ENCODE assay signal across 11 cellular contexts in genomic region chr6:15268130-15268908, GRCh38. TPM values are rescaled to one million over a fixed set of nuclear protein-coding genes. Genes with fewer than 3 reads are reported as not detected.
DNase-seq lines count a peak whose midpoint lies in the region; ATAC-seq and TF ChIP-seq lines count a peak whose summit lies in the region.
"Had no signal": no experiment of that assay in that cellular context is flagged by ENCODE, and none has a peak within 500 bp of the region (broad histone marks: within the 10 kb centered on the region; RNA-seq: fewer than 3 reads in every experiment).

No MANE protein-coding gene starts in this region.

- H3K27ac Mint-ChIP-seq in activated T-helper 1 cell treated with anti-CD3 and anti-CD28 coated beads, Interleukin-12 subunit alpha, Interleukin-12 subunit beta, Interleukin-2, Interleukin-4 antibody, amounts not matched to agents 30 ng/mL and 10 ng/mL and 1 ng/mL, durations not matched to agents 14 hours and 24 hours and 36 hours: peak overlapping the region; percentile 40

- H3K9ac ChIP-seq in BLaER1: peak overlapping the region; percentile 71

- H3K27me3 Mint-ChIP-seq in activated T-helper 1 cell treated with anti-CD3 and anti-CD28 coated beads, Interleukin-12 subunit alpha, Interleukin-12 subunit beta, Interleukin-2, Interleukin-4 antibody, amounts not matched to agents 30 ng/mL and 10 ng/mL and 1 ng/mL, durations not matched to agents 14 hours and 24 hours and 36 hours (ENCODE audit: insufficient read depth): no peaks in the 10 kb centered on the region

- H3K36me3 ChIP-seq in BLaER1 (peaks cover 2% of the 10 kb centered on the region; the same call in 1 of the 2 replicates), neutrophil (no peaks in the 10 kb centered on the region)

- H3K4me2 ChIP-seq in BLaER1: peak overlapping the region; percentile 92

- DNase-seq in activated T-helper 1 cell treated with anti-CD3 and anti-CD28 coated beads, Interleukin-12 subunit alpha, Interleukin-12 subunit beta, Interleukin-2, Interleukin-4 antibody, amounts not matched to agents 30 ng/mL and 10 ng/mL and 1 ng/mL, durations not matched to agents 14 hours and 24 hours and 36 hours (ENCODE audit: low spot score): no peak
- DNase-seq in left ventricle myocardium superior (no peak), OCI-M2 (lab: John Stamatoyannopoulos, UW; ENCODE audit: unreplicated experiment) (no peak), foreskin keratinocyte (no peak), GDM1 (lab: John Stamatoyannopoulos, UW) (no peak)
- DNase-seq in activated CD4-positive, alpha-beta T cell treated with anti-CD3 and anti-CD28 coated beads for 48 hours: no peak
- DNase-seq: activated CD4-positive, alpha-beta T cell treated with anti-CD3 and anti-CD28 coated beads, Interleukin-2, amount 50 U/mL, for 1 hour; body of pancreas; NCI-H1417 treated with DMSO at 0.1 percent for 48 hours had no signal

- H3K27ac ChIP-seq in BLaER1: peak overlapping the region; percentile 82
- H3K27ac ChIP-seq in neutrophil: peak overlapping the region; percentile 84
- no peak overlapping the region for H3K27ac ChIP-seq in foreskin keratinocyte

- peaks cover 88% of the 10 kb centered on the region for H3K4me1 Mint-ChIP-seq in activated T-helper 1 cell treated with anti-CD3 and anti-CD28 coated beads, Interleukin-12 subunit alpha, Interleukin-12 subunit beta, Interleukin-2, Interleukin-4 antibody, amounts not matched to agents 30 ng/mL and 10 ng/mL and 1 ng/mL, durations not matched to agents 14 hours and 24 hours and 36 hours (ENCODE audit: low read depth)

- H3K27me3 ChIP-seq in BLaER1 (no peaks in the 10 kb centered on the region), neutrophil (no peaks in the 10 kb centered on the region), foreskin keratinocyte (no peaks in the 10 kb centered on the region)
- H3K27me3 ChIP-seq: body of pancreas had no signal

- no peak for TF ChIP-seq CTCF in neutrophil (IDR thresholded peaks at IDR 0.05)
- no peak for TF ChIP-seq CTCF in foreskin keratinocyte (conservative IDR thresholded peaks at IDR 0.05)

- peaks cover 91% of the 10 kb centered on the region for H3K4me1 ChIP-seq in BLaER1
- H3K4me1 ChIP-seq in neutrophil (ENCODE audit: control insufficient read depth in 1 of 2, insufficient read depth in 1 of 2, low read depth in 1 of 2, low read length in 1 of 2): peaks cover 54 to 61% of the 10 kb centered on the region in 2 experiments
- no peaks in the 10 kb centered on the region for H3K4me1 ChIP-seq in foreskin keratinocyte

- H3K9me3 ChIP-seq in BLaER1: no peaks in the 10 kb centered on the region
- H3K9me3 ChIP-seq in neutrophil: no peaks in the 10 kb centered on the region
- H3K9me3 ChIP-seq: body of pancreas had no signal

- peak; percentile 25 for ATAC-seq in left ventricle myocardium superior
- no peak for ATAC-seq in foreskin keratinocyte
- ATAC-seq: body of pancreas had no signal

- H3K9me3 Mint-ChIP-seq in activated T-helper 1 cell treated with anti-CD3 and anti-CD28 coated beads, Interleukin-12 subunit alpha, Interleukin-12 subunit beta, Interleukin-2, Interleukin-4 antibody, amounts not matched to agents 30 ng/mL and 10 ng/mL and 1 ng/mL, durations not matched to agents 14 hours and 24 hours and 36 hours: no peaks in the 10 kb centered on the region

- H3K4me3 ChIP-seq in BLaER1 (peak overlapping the region; percentile 50), neutrophil (ENCODE audit: low read depth in 1 of 2, low read length in 1 of 2) (no peak overlapping the region)
- H3K4me3 ChIP-seq: body of pancreas had no signal

- no peak overlapping the region for H3K4me3 Mint-ChIP-seq in activated T-helper 1 cell treated with anti-CD3 and anti-CD28 coated beads, Interleukin-12 subunit alpha, Interleukin-12 subunit beta, Interleukin-2, Interleukin-4 antibody, amounts not matched to agents 30 ng/mL and 10 ng/mL and 1 ng/mL, durations not matched to agents 14 hours and 24 hours and 36 hours

- intact Hi-C loops in activated T-helper 1 cell treated with anti-CD3 and anti-CD28 coated beads, Interleukin-12 subunit alpha, Interleukin-12 subunit beta, Interleukin-2, Interleukin-4 antibody, amounts not matched to agents 30 ng/mL and 10 ng/mL and 1 ng/mL, durations not matched to agents 14 hours and 24 hours and 36 hours (cut with micrococcal nuclease): no loop called here
- intact Hi-C loops in left ventricle myocardium superior (cut with micrococcal nuclease): loop anchor here (10.0 kb wide), 1 partner anchor 176 kb away; no protein-coding TSS in a partner anchor

- peaks cover 100% of the 10 kb centered on the region for H4K20me1 ChIP-seq in BLaER1

- H3K36me3 Mint-ChIP-seq in activated T-helper 1 cell treated with anti-CD3 and anti-CD28 coated beads, Interleukin-12 subunit alpha, Interleukin-12 subunit beta, Interleukin-2, Interleukin-4 antibody, amounts not matched to agents 30 ng/mL and 10 ng/mL and 1 ng/mL, durations not matched to agents 14 hours and 24 hours and 36 hours (ENCODE audit: low read depth): peaks cover 26% of the 10 kb centered on the region

RNA-seq across cellular contexts. Expression of gene JARID2, which starts 22.4 kb away (rescaled TPM):
- total RNA-seq in activated T-helper 1 cell treated with anti-CD3 and anti-CD28 coated beads, Interleukin-12 subunit alpha, Interleukin-12 subunit beta, Interleukin-2, Interleukin-4 antibody, amounts not matched to agents 30 ng/mL and 10 ng/mL and 1 ng/mL, durations not matched to agents 14 hours and 24 hours and 36 hours: 60.5 and 62.5 TPM in 2 replicates
- 10.2 TPM for total RNA-seq in left ventricle myocardium superior
- 17.6 and 22.3 TPM in 2 replicates for total RNA-seq in foreskin keratinocyte
- 4.7 and 5.6 TPM in 2 replicates for polyA plus RNA-seq in foreskin keratinocyte
